Comparison of ENCODE assay signal across 1 cellular context in genomic region chr2:42130858-42131257, GRCh38.
A peak's percentile ranks its signal among the peaks of the same experiment; 100 is the strongest.
TF ChIP-seq lines count a peak whose summit lies in the region.

No MANE protein-coding gene starts in this region.

TF ChIP-seq in HepG2, 621 proteins besides CTCF, POLR2A, EP300 and RAD21:
- TF ChIP-seq ZNF687 (CRISPR knock-in tag; IDR thresholded peaks at IDR 0.05) (peak; percentile 59), ZBTB38 (CRISPR knock-in tag; IDR thresholded peaks at IDR 0.05) (peak; percentile 84; the same call in 1 of the 2 replicates), ZNF784 (CRISPR knock-in tag; IDR thresholded peaks at IDR 0.05; ENCODE audit: borderline replicate concordance) (0 out of 2 replicates have a peak, but pooled peaks have one; percentile 40)
